ENCODE assay signal across 11 cellular contexts in genomic region chr2:18949871-18950597, GRCh38.
DNase-seq lines count a peak whose midpoint lies in the region; ATAC-seq, FAIRE-seq and TF ChIP-seq lines count a peak whose summit lies in the region.
"Had no signal": no experiment of that assay in that cellular context is flagged by ENCODE, and none has a peak within 500 bp of the region (broad histone marks: within the 10 kb centered on the region; RNA-seq: fewer than 3 reads in every experiment).

No MANE protein-coding gene starts in this region.

- no peak overlapping the region for H3K27ac ChIP-seq in PC-9
- H3K27ac ChIP-seq in small intestine (ENCODE audit: low read depth in 1 of 2, low read length in 1 of 2) = no peak overlapping the region
- H3K27ac ChIP-seq: dorsolateral prefrontal cortex had no signal

- TF ChIP-seq CTCF in PC-9 (conservative IDR thresholded peaks at IDR 0.05) = no peak

- H3K4me2 ChIP-seq in PC-9 = peak overlapping the region; percentile 37

- no peaks in the 10 kb centered on the region for H3K9me3 ChIP-seq in PC-9 (ENCODE audit: insufficient read depth, low read depth)
- no peaks in the 10 kb centered on the region for H3K9me3 ChIP-seq in small intestine (ENCODE audit: control insufficient read depth, low read depth)

- no peaks in the 10 kb centered on the region for H4K20me1 ChIP-seq in PC-9 (ENCODE audit: insufficient read depth)

- no peak for ATAC-seq in GM21381 (IDR thresholded peaks at IDR 0.05; ENCODE audit: unreplicated experiment)

- H3K9me2 ChIP-seq in PC-9 (ENCODE audit: insufficient read depth) = no peaks in the 10 kb centered on the region

- no peaks in the 10 kb centered on the region for H3K79me2 ChIP-seq in PC-9 (ENCODE audit: low read depth)

- H2AFZ ChIP-seq in PC-9 = no peak overlapping the region

- DNase-seq in GM04503 (ENCODE audit: low read depth) (peak; percentile 69), PC-9 (peak; percentile 19 to 85), fibroblast of the conjunctiva (ENCODE audit: low read depth) (peak; percentile 69), small intestine (peak; percentile 3), Ammon's horn (ENCODE audit: low spot score) (no peak), activated T-cell treated with anti-CD3 and anti-CD28 coated beads for 4 hours (no peak)
- DNase-seq: activated naive CD8-positive, alpha-beta T cell treated with anti-CD3 and anti-CD28 coated beads, Interleukin-2, amount 10 ng/mL, durations not matched to agents 7 days and 5 days; dorsolateral prefrontal cortex; NCI-H1694; T-helper 9 cell had no signal

- WGBS in small intestine, 3 donors = 66 to 75% (median 70%) methylated on average over 7 of the region's 7 CpGs

- POLR2A ChIA-PET in PC-9 (lab: Charles Lee; ENCODE audit: unreplicated experiment) = interaction anchor here (0.6 kb wide), 1 partner anchor 21 kb away, joined by 6 read pairs; no protein-coding TSS in a partner anchor

- H3K4me3 ChIP-seq in PC-9 (no peak overlapping the region), small intestine (ENCODE audit: low read depth in 1 of 2, low read length in 2 of 2) (no peak overlapping the region)
- H3K4me3 ChIP-seq: dorsolateral prefrontal cortex had no signal

- peaks cover 8% of the 10 kb centered on the region for H3F3A ChIP-seq in PC-9 (ENCODE audit: insufficient read depth, low read depth)

- BruUV-seq in PC-9 (replicated peaks; lab: Mats Ljungman, UMichigan) = no TSS peak

- H3K4me1 ChIP-seq in PC-9 (replicated peaks; ENCODE audit: insufficient read depth) = peaks cover 34% of the 10 kb centered on the region
- no peaks in the 10 kb centered on the region for H3K4me1 ChIP-seq in small intestine (ENCODE audit: control insufficient read depth in 2 of 2, insufficient read depth in 1 of 2, low read depth in 1 of 2, low read length in 1 of 2)

- CTCF ChIA-PET in PC-9 (lab: Charles Lee) = no interaction called here

- H3K27me3 ChIP-seq in PC-9 (ENCODE audit: insufficient read depth, low read depth) (no peaks in the 10 kb centered on the region), small intestine (ENCODE audit: control insufficient read depth in 2 of 2, insufficient read depth in 2 of 2, low read length in 2 of 2) (no peaks in the 10 kb centered on the region)
- H3K27me3 ChIP-seq: dorsolateral prefrontal cortex had no signal

- no peak for FAIRE-seq in small intestine (lab: Jason Lieb, UNC)

- intact Hi-C loops in PC-9 (cut with micrococcal nuclease; ENCODE audit: unreplicated experiment) = no loop called here

- no peaks in the 10 kb centered on the region for H3K36me3 ChIP-seq in PC-9 (ENCODE audit: low read depth)
- no peaks in the 10 kb centered on the region for H3K36me3 ChIP-seq in small intestine (ENCODE audit: control insufficient read depth in 2 of 2, insufficient read depth in 2 of 2, low read length in 2 of 2)

Comparison
In these comparisons a context has a peak if more than half of its experiments do, and no peak if none do; other contexts are left out.
1. DNase-seq: peak in GM04503 (single experiment), PC-9 (2 of 2), fibroblast of the conjunctiva (single experiment) and small intestine (single experiment); none in Ammon's horn (single experiment) and activated T-cell treated with anti-CD3 and anti-CD28 coated beads for 4 hours (single experiment).